ENCODE assay signal across 18 cellular contexts in genomic region chrX:43564953-43565352, GRCh38.
DNase-seq lines count a peak whose midpoint lies in the region; ATAC-seq, FAIRE-seq and TF ChIP-seq lines count a peak whose summit lies in the region.
"Had no signal": no experiment of that assay in that cellular context is flagged by ENCODE, and none has a peak within 500 bp of the region (broad histone marks: within the 10 kb centered on the region; RNA-seq: fewer than 3 reads in every experiment).

No MANE protein-coding gene starts in this region.

- H3K4me3 Mint-ChIP-seq in chondrocyte (ENCODE audit: unreplicated experiment), result no peak overlapping the region

- no peaks in the 10 kb centered on the region for H3K9me3 ChIP-seq in hepatocyte (ENCODE audit: low read depth)
- H3K9me3 ChIP-seq in trophoblast cell (ENCODE audit: insufficient read depth, low read depth, low read length), result no peaks in the 10 kb centered on the region
- no peaks in the 10 kb centered on the region for H3K9me3 ChIP-seq in sigmoid colon
- no peaks in the 10 kb centered on the region for H3K9me3 ChIP-seq in WERI-Rb-1 (ENCODE audit: severe bottlenecking)

- no peak for TF ChIP-seq EP300 in sigmoid colon (IDR thresholded peaks at IDR 0.05)

- H3K27ac ChIP-seq in hepatocyte, result peak overlapping the region; percentile 16
- H3K27ac ChIP-seq in trophoblast cell (ENCODE audit: low read depth, low read length), result no peak overlapping the region
- no peak overlapping the region for H3K27ac ChIP-seq in sigmoid colon
- no peak overlapping the region for H3K27ac ChIP-seq in WERI-Rb-1

- ATAC-seq in GM19455 (IDR thresholded peaks at IDR 0.05; ENCODE audit: unreplicated experiment), result no peak

- no peak overlapping the region for H3K4ac ChIP-seq in trophoblast cell (ENCODE audit: low read depth, low read length)

- no peak overlapping the region for H4K8ac ChIP-seq in trophoblast cell (ENCODE audit: low read depth, low read length)

- H3K9me3 Mint-ChIP-seq in chondrocyte (ENCODE audit: low read depth), result peaks cover 8% of the 10 kb centered on the region

- no peaks in the 10 kb centered on the region for H3K79me1 ChIP-seq in trophoblast cell (ENCODE audit: low read length)

- intact Hi-C loops in sigmoid colon (cut with DNase I), result no loop called here

- H3K9ac ChIP-seq in trophoblast cell (ENCODE audit: low read length), result no peak overlapping the region

- H4K12ac ChIP-seq in trophoblast cell (ENCODE audit: low read depth, low read length), result no peak overlapping the region

- H2BK12ac ChIP-seq in trophoblast cell (ENCODE audit: low read length), result no peak overlapping the region

- H3K4me2 ChIP-seq in hepatocyte (no peak overlapping the region), trophoblast cell (ENCODE audit: low read length) (no peak overlapping the region)

- no peaks in the 10 kb centered on the region for H3K36me3 ChIP-seq in hepatocyte (replicated peaks; ENCODE audit: insufficient read depth, low read depth)
- no peaks in the 10 kb centered on the region for H3K36me3 ChIP-seq in trophoblast cell (ENCODE audit: control insufficient read depth in 1 of 2, insufficient read depth in 2 of 2, low read length in 2 of 2)
- H3K36me3 ChIP-seq in sigmoid colon, result no peaks in the 10 kb centered on the region
- no peaks in the 10 kb centered on the region for H3K36me3 ChIP-seq in WERI-Rb-1

- H2BK5ac ChIP-seq in trophoblast cell (ENCODE audit: low read depth, low read length, poor library complexity), result no peak overlapping the region

- H2AK5ac ChIP-seq in trophoblast cell (ENCODE audit: low read length), result no peak overlapping the region

- H4K20me1 ChIP-seq in hepatocyte (ENCODE audit: insufficient read depth, poor library complexity, severe bottlenecking), result no peaks in the 10 kb centered on the region

- H3K27me3 Mint-ChIP-seq in chondrocyte (ENCODE audit: low read depth), result peaks cover 3% of the 10 kb centered on the region

- no peaks in the 10 kb centered on the region for H3K9me2 ChIP-seq in hepatocyte (replicated peaks; ENCODE audit: insufficient read depth)

- no peak overlapping the region for H3K27ac Mint-ChIP-seq in chondrocyte (ENCODE audit: unreplicated experiment)

- DNase-seq in chondrocyte (ENCODE audit: low spot score), result no peak
- DNase-seq in hepatocyte (ENCODE audit: low spot score), result no peak
- peak; percentile 13 to 68 for DNase-seq in trophoblast cell
- no peak for DNase-seq in sigmoid colon
- no peak for DNase-seq in WERI-Rb-1
- DNase-seq in GM12892 (ENCODE audit: insufficient read length), result no peak
- DNase-seq: COR-L47, DMS53, H7, KG1, MM.1S, NCI-H1092 treated with DMSO at 0.1 percent for 48 hours, NCI-H1694, NCI-H510A treated with DMSO at 0.1 percent for 48 hours had no signal

- H3K4me1 ChIP-seq in hepatocyte (ENCODE audit: insufficient read depth) (peaks cover 9% of the 10 kb centered on the region), trophoblast cell (ENCODE audit: control insufficient read depth in 1 of 2, insufficient read depth in 2 of 2, low read length in 2 of 2) (no peaks in the 10 kb centered on the region), sigmoid colon (no peaks in the 10 kb centered on the region)

- H3K18ac ChIP-seq in trophoblast cell (ENCODE audit: low read length), result no peak overlapping the region

- H2AFZ ChIP-seq in hepatocyte (no peak overlapping the region), trophoblast cell (ENCODE audit: insufficient read depth, low read length, poor library complexity) (no peak overlapping the region)
- H2AFZ ChIP-seq: PC-9 had no signal

- H3K79me2 ChIP-seq in hepatocyte (no peaks in the 10 kb centered on the region), trophoblast cell (ENCODE audit: control insufficient read depth, insufficient read depth, low read length, poor library complexity) (no peaks in the 10 kb centered on the region)

- no peak overlapping the region for H3K23ac ChIP-seq in trophoblast cell (ENCODE audit: low read length)

- no peak overlapping the region for H3K14ac ChIP-seq in trophoblast cell (ENCODE audit: low read length)

- H3K27me3 ChIP-seq in hepatocyte, result no peaks in the 10 kb centered on the region
- no peaks in the 10 kb centered on the region for H3K27me3 ChIP-seq in trophoblast cell (ENCODE audit: insufficient read depth, low read length)
- H3K27me3 ChIP-seq in sigmoid colon, result no peaks in the 10 kb centered on the region
- H3K27me3 ChIP-seq in WERI-Rb-1 (ENCODE audit: insufficient read depth, low read depth, severe bottlenecking), result peaks cover 4% of the 10 kb centered on the region

- no peak overlapping the region for H4K91ac ChIP-seq in trophoblast cell (ENCODE audit: low read depth, low read length)

- H3K4me3 ChIP-seq in hepatocyte, result no peak overlapping the region
- no peak overlapping the region for H3K4me3 ChIP-seq in trophoblast cell (ENCODE audit: low read depth, low read length)
- H3K4me3 ChIP-seq in sigmoid colon, result no peak overlapping the region
- no peak overlapping the region for H3K4me3 ChIP-seq in WERI-Rb-1 (ENCODE audit: low read depth, low read length)
- H3K4me3 ChIP-seq: PC-9 had no signal

- TF ChIP-seq CTCF in LNCAP (IDR thresholded peaks at IDR 0.05) (peak; percentile 47), chondrocyte (IDR thresholded peaks at IDR 0.05) (peak; percentile 25), hepatocyte (IDR thresholded peaks at IDR 0.05; ENCODE audit: poor library complexity) (peak; percentile 33), sigmoid colon (IDR thresholded peaks at IDR 0.05) (no peak), WERI-Rb-1 (IDR thresholded peaks at IDR 0.05; ENCODE audit: low read depth, low read length) (no peak)

- 72% methylated on average over 2 of the region's 2 CpGs for WGBS in hepatocyte (ENCODE audit: low lambda C conversion rate, missing lambda C conversion rate)
- no CpG with 5 or more reads among the region's 2 CpGs for WGBS in trophoblast cell (ENCODE audit: extremely low coverage, insufficient coverage, insufficient read length)
- 73 to 84% methylated on average over 2 of the region's 2 CpGs for WGBS in sigmoid colon, 2 donors

- no peaks in the 10 kb centered on the region for H3K4me1 Mint-ChIP-seq in chondrocyte (ENCODE audit: low read depth)

- TF ChIP-seq POLR2A in sigmoid colon (IDR thresholded peaks at IDR 0.05) (no peak), GM12892 (IDR thresholded peaks at IDR 0.05; ENCODE audit: low read depth, low read length) (no peak)

- H2BK120ac ChIP-seq in trophoblast cell (ENCODE audit: insufficient read depth, low read length, poor library complexity), result no peak overlapping the region

- FAIRE-seq in GM12892 (lab: Jason Lieb, UNC), result no peak
- FAIRE-seq: GM19239 had no signal

- H3K36me3 Mint-ChIP-seq in chondrocyte (ENCODE audit: low read depth), result no peaks in the 10 kb centered on the region

Comparison
In these comparisons a context has a peak if more than half of its experiments do, and no peak if none do; other contexts are left out.
1. CTCF ChIP-seq: peak in LNCAP (single experiment), chondrocyte (single experiment) and hepatocyte (single experiment); none in sigmoid colon (0 of 4) and WERI-Rb-1 (single experiment).
2. DNase-seq: peak in trophoblast cell (2 of 2); none in chondrocyte (single experiment), hepatocyte (single experiment), sigmoid colon (single experiment), WERI-Rb-1 (single experiment) and GM12892 (single experiment).